In genomic region chr14:77681196-77682157, GRCh38 we compare ENCODE assay signal across 12 cellular contexts. TPM values are rescaled to one million over a fixed set of nuclear protein-coding genes. Genes with fewer than 3 reads are reported as not detected.
DNase-seq lines count a peak whose midpoint lies in the region; ATAC-seq, FAIRE-seq and TF ChIP-seq lines count a peak whose summit lies in the region.
"Had no signal": no experiment of that assay in that cellular context is flagged by ENCODE, and none has a peak within 500 bp of the region (broad histone marks: within the 10 kb centered on the region; RNA-seq: fewer than 3 reads in every experiment).

No MANE protein-coding gene starts in this region.

- TF ChIP-seq CTCF in pancreas (IDR thresholded peaks at IDR 0.05) (no peak), D721Med (IDR thresholded peaks at IDR 0.05; ENCODE audit: insufficient read depth, missing control alignments) (no peak)

- 69 to 77% methylated on average over 7 of the region's 7 CpGs for WGBS in pancreas, 2 donors

- H3K9me3 ChIP-seq in pancreas = no peaks in the 10 kb centered on the region
- H3K9me3 ChIP-seq: HAP-1 had no signal

- ATAC-seq in pancreas = peak; percentile 77 to 87 (median 82)
- ATAC-seq in GM18907 (IDR thresholded peaks at IDR 0.05; ENCODE audit: unreplicated experiment) = no peak

- no peaks in the 10 kb centered on the region for H3K27me3 ChIP-seq in pancreas

- H3K27ac ChIP-seq in cingulate gyrus (ENCODE audit: low read depth, low read length) (peak overlapping the region; percentile 31), pancreas (peak overlapping the region; percentile 15 to 45 (median 31))
- H3K27ac ChIP-seq: SK-N-MC had no signal

- DNase-seq in EH (ENCODE audit: low read depth) (peak; percentile 39), NCI-H2171 (lab: John Stamatoyannopoulos, UW) (peak; percentile 42), pancreas (peak in 1 of 6 donors; percentile 19), GM12892 (ENCODE audit: insufficient read length) (no peak), D721Med (ENCODE audit: insufficient read length, low spot score) (no peak)
- DNase-seq in activated CD4-positive, alpha-beta T cell treated with anti-CD3 and anti-CD28 coated beads for 1 hour = no peak
- DNase-seq: activated CD8-positive, alpha-beta memory T cell treated with anti-CD3 and anti-CD28 coated beads for 24 hours; foreskin melanocyte had no signal

- H3K4me3 ChIP-seq in pancreas = no peak overlapping the region
- H3K4me3 ChIP-seq: HAP-1, SK-N-MC had no signal

- intact Hi-C loops in pancreas (cut with DNase I) = no loop called here

- TF ChIP-seq POLR2A in GM12892 (IDR thresholded peaks at IDR 0.05; ENCODE audit: low read depth, low read length) = no peak

- H3K4me1 ChIP-seq in pancreas = peaks cover 5 to 7% (median 7%) of the 10 kb centered on the region in 3 donors
- H3K4me1 ChIP-seq: HAP-1 had no signal

- FAIRE-seq in pancreas (lab: Jason Lieb, UNC) (no peak), GM12892 (lab: Jason Lieb, UNC) (no peak), D721Med (lab: Jason Lieb, UNC) (no peak)

- H3K36me3 ChIP-seq in pancreas = no peaks in the 10 kb centered on the region

RNA-seq across cellular contexts. Expression of gene ALKBH1, which starts 26.3 kb away (rescaled TPM):
- 1 to 10 TPM; 4.5 to 6.5 (median 5.2) TPM for total RNA-seq in pancreas
- polyA plus RNA-seq in pancreas = 1 to 10 TPM; 3.5 to 9.7 TPM
- polyA plus RNA-seq in GM12892 (2012; ENCODE audit: missing spikeins) = 7.4 TPM

RNA-seq across cellular contexts. Expression of gene SLIRP, which starts 26.4 kb away (rescaled TPM):
- total RNA-seq in pancreas = 10 to 100 TPM; 20.8 to 50.7 (median 33.3) TPM
- polyA plus RNA-seq in pancreas = 100 to 1,000 TPM; 121 to 189 TPM
- polyA plus RNA-seq in GM12892 (2012; ENCODE audit: missing spikeins) = 406 TPM

Comparison
In these comparisons a context has a peak if more than half of its experiments do, and no peak if none do; other contexts are left out.
1. DNase-seq: peak in EH (single experiment) and NCI-H2171 (single experiment); none in GM12892 (single experiment), activated CD4-positive, alpha-beta T cell treated with anti-CD3 and anti-CD28 coated beads for 1 hour (single experiment) and D721Med (single experiment).